In the genomic region with DNA sequence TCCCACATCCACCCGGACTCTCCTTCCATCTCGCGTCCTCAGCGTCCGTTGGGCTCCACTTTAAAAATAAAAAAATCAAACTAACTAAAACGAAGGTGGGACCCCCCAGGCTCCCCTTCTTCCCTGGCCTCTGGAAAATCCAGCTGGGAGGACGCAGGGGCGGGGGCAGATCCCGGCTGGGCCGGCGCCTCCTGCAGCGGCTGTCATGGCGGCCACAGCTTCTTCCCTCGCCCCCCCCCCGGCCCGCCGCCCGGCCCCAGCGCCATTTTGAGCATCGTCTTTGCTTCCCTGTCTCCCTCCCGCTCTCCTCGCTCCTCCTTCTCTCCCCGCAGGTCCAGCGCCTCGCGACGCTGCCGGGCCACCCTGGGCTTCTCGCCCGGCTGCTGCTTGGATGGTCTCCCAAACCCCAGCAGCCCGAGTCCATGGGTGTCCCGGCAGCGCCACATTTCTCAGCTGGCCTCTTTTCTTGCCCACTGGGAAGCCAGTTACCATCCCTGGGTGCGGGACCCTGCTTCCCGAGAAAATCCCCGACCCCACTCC, we compare ENCODE assay signal across 1 cellular context.
TF ChIP-seq lines count a peak whose summit lies in the region.

No MANE protein-coding gene starts in this region.

TF ChIP-seq in HEK293, 187 proteins besides CTCF, POLR2A, EP300 and RAD21 (continued from another document):
- TF ChIP-seq, protein P1, sequence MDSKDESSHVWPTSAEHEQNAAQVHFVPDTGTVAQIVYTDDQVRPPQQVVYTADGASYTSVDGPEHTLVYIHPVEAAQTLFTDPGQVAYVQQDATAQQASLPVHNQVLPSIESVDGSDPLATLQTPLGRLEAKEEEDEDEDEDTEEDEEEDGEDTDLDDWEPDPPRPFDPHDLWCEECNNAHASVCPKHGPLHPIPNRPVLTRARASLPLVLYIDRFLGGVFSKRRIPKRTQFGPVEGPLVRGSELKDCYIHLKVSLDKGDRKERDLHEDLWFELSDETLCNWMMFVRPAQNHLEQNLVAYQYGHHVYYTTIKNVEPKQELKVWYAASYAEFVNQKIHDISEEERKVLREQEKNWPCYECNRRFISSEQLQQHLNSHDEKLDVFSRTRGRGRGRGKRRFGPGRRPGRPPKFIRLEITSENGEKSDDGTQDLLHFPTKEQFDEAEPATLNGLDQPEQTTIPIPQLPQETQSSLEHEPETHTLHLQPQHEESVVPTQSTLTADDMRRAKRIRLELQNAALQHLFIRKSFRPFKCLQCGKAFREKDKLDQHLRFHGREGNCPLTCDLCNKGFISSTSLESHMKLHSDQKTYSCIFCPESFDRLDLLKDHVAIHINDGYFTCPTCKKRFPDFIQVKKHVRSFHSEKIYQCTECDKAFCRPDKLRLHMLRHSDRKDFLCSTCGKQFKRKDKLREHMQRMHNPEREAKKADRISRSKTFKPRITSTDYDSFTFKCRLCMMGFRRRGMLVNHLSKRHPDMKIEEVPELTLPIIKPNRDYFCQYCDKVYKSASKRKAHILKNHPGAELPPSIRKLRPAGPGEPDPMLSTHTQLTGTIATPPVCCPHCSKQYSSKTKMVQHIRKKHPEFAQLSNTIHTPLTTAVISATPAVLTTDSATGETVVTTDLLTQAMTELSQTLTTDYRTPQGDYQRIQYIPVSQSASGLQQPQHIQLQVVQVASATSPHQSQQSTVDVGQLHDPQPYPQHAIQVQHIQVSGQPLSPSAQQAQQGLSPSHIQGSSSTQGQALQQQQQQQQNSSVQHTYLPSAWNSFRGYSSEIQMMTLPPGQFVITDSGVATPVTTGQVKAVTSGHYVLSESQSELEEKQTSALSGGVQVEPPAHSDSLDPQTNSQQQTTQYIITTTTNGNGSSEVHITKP (tag by site-specific recombination; IDR thresholded peaks at IDR 0.05): peak; percentile 63
- TF ChIP-seq GFI1B (tag by site-specific recombination; IDR thresholded peaks at IDR 0.05): no peak
- TF ChIP-seq, protein P2, sequence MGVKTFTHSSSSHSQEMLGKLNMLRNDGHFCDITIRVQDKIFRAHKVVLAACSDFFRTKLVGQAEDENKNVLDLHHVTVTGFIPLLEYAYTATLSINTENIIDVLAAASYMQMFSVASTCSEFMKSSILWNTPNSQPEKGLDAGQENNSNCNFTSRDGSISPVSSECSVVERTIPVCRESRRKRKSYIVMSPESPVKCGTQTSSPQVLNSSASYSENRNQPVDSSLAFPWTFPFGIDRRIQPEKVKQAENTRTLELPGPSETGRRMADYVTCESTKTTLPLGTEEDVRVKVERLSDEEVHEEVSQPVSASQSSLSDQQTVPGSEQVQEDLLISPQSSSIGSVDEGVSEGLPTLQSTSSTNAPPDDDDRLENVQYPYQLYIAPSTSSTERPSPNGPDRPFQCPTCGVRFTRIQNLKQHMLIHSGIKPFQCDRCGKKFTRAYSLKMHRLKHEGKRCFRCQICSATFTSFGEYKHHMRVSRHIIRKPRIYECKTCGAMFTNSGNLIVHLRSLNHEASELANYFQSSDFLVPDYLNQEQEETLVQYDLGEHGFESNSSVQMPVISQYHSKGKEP (tag by site-specific recombination; IDR thresholded peaks at IDR 0.05): no peak
- TF ChIP-seq, protein P3, sequence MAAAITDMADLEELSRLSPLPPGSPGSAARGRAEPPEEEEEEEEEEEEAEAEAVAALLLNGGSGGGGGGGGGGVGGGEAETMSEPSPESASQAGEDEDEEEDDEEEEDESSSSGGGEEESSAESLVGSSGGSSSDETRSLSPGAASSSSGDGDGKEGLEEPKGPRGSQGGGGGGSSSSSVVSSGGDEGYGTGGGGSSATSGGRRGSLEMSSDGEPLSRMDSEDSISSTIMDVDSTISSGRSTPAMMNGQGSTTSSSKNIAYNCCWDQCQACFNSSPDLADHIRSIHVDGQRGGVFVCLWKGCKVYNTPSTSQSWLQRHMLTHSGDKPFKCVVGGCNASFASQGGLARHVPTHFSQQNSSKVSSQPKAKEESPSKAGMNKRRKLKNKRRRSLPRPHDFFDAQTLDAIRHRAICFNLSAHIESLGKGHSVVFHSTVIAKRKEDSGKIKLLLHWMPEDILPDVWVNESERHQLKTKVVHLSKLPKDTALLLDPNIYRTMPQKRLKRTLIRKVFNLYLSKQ (tag by site-specific recombination; IDR thresholded peaks at IDR 0.05; ENCODE audit: borderline replicate concordance): no peak
